Comparison of ENCODE assay signal across 18 cellular contexts in genomic region chr14:72559669-72560068, GRCh38.
A peak's percentile ranks its signal among the peaks of the same experiment; 100 is the strongest.
DNase-seq lines count a peak whose midpoint lies in the region; ATAC-seq and TF ChIP-seq lines count a peak whose summit lies in the region.
"Had no signal": no experiment of that assay in that cellular context is flagged by ENCODE, and none has a peak within 500 bp of the region (broad histone marks: within the 10 kb centered on the region; RNA-seq: fewer than 3 reads in every experiment).

No MANE protein-coding gene starts in this region.

- in situ Hi-C loops in ACHN (cut with HindIII; ENCODE audit: low pct_ligation_motif_present, low pct_unique_long_range_greater_than_20kb, low sequenced_read_pairs), result no loop called here

- no peak for ATAC-seq in activated CD4-positive, CD25-positive, alpha-beta regulatory T cell treated with anti-CD3 and anti-CD28 coated beads, Interleukin-2, amount 50 U/mL, for 24 hours
- ATAC-seq: CD8-positive, alpha-beta T cell; left colon; mucosa of descending colon had no signal

- no peaks in the 10 kb centered on the region for H3K9me3 Mint-ChIP-seq in MCF 10A (ENCODE audit: unreplicated experiment)
- H3K9me3 Mint-ChIP-seq in activated CD4-positive, alpha-beta memory T cell treated with anti-CD3 and anti-CD28 coated beads, Interleukin-2, amount 10 ng/mL, durations not matched to agents 7 days and 5 days, result no peaks in the 10 kb centered on the region
- H3K9me3 Mint-ChIP-seq: CD8-positive, alpha-beta T cell had no signal

- no peaks in the 10 kb centered on the region for H3K36me3 ChIP-seq in HEK293 (ENCODE audit: control insufficient read depth in 2 of 2, insufficient read depth in 1 of 2, low read length in 2 of 2)
- H3K36me3 ChIP-seq: sigmoid colon had no signal

- H3K9me3 ChIP-seq in AG04450 (ENCODE audit: control insufficient read depth, insufficient read depth, low read length) (no peaks in the 10 kb centered on the region; the same call in 1 of the 2 replicates), HEK293 (ENCODE audit: control insufficient read depth, insufficient read depth, low read depth, low read length) (no peaks in the 10 kb centered on the region)
- H3K9me3 ChIP-seq: mucosa of descending colon, sigmoid colon had no signal

- H3K27ac ChIP-seq in AG04450 (ENCODE audit: low read depth, low read length) (peak overlapping the region; percentile 47), HEK293 (ENCODE audit: extremely low read depth, low read depth, low read length) (no peak overlapping the region)

- no peaks in the 10 kb centered on the region for H3K4me1 ChIP-seq in HEK293 (ENCODE audit: control insufficient read depth, insufficient read depth, low read length)
- H3K4me1 ChIP-seq: sigmoid colon had no signal

- CTCF ChIA-PET in AG04450 (lab: Charles Lee), result no interaction called here
- CTCF ChIA-PET in HEK293 (lab: Yijun Ruan, JAX), result interaction anchor here (0.7 kb wide), 1 partner anchor 1395 kb away, joined by 3 read pairs; no protein-coding TSS in a partner anchor
- CTCF ChIA-PET in MCF 10A (lab: Yijun Ruan, JAX), result interaction anchor here (0.9 kb wide), 1 partner anchor 45 kb away, joined by 3 read pairs; no protein-coding TSS in a partner anchor
- CTCF ChIA-PET in activated CD4-positive, alpha-beta memory T cell treated with anti-CD3 and anti-CD28 coated beads, Interleukin-2, amount 10 ng/mL, durations not matched to agents 7 days and 5 days (lab: Charles Lee), result no interaction called here

- POLR2A ChIA-PET in AG04450 (lab: Yijun Ruan, JAX), result interaction anchor here (1.2 kb wide), 1 partner anchor 49 kb away, joined by 3 read pairs; no protein-coding TSS in a partner anchor
- POLR2A ChIA-PET in HEK293 (lab: Yijun Ruan, JAX), result no interaction called here
- POLR2A ChIA-PET in MCF 10A (lab: Yijun Ruan, JAX), result interaction anchor here (0.8 to 1.9 kb wide), 8 partner anchors 10 to 366 kb away, joined by 3 to 8 read pairs (median 5); partner anchors contain the start of genes DCAF4 and DPF3
- POLR2A ChIA-PET in activated CD4-positive, alpha-beta memory T cell treated with anti-CD3 and anti-CD28 coated beads, Interleukin-2, amount 10 ng/mL, durations not matched to agents 7 days and 5 days (lab: Charles Lee), result interaction anchor here (1.0 kb wide), 1 partner anchor 24 kb away, joined by 4 read pairs; no protein-coding TSS in a partner anchor

- H3K4me1 Mint-ChIP-seq in MCF 10A (ENCODE audit: insufficient read depth, unreplicated experiment), result peaks cover 19% of the 10 kb centered on the region
- H3K4me1 Mint-ChIP-seq in activated CD4-positive, alpha-beta memory T cell treated with anti-CD3 and anti-CD28 coated beads, Interleukin-2, amount 10 ng/mL, durations not matched to agents 7 days and 5 days, result peaks cover 12% of the 10 kb centered on the region

- no peak for DNase-seq in AG04450 (ENCODE audit: low read depth, low spot score)
- DNase-seq in MCF 10A (ENCODE audit: unreplicated experiment), result peak; percentile 40
- peak; percentile 6 for DNase-seq in medulla oblongata (ENCODE audit: extremely low spot score)
- DNase-seq in NCI-H2227 (lab: John Stamatoyannopoulos, UW; ENCODE audit: unreplicated experiment), result no peak
- no peak for DNase-seq in activated CD4-positive, alpha-beta memory T cell treated with anti-CD3 and anti-CD28 coated beads, Interleukin-2, amount 10 ng/mL, durations not matched to agents 7 days and 5 days
- no peak for DNase-seq in ACHN
- DNase-seq: activated CD4-positive, alpha-beta T cell treated with anti-CD3 and anti-CD28 coated beads, Interleukin-2, amount 50 U/mL, for 1 hour; activated gamma-delta T cell; amniotic stem cell; CD8-positive, alpha-beta T cell; DMS79 treated with DMSO at 0.1 percent for 48 hours; left colon; mucosa of descending colon; NCI-H345; RPMI8226; sigmoid colon had no signal

- TF ChIP-seq CTCF in AG04450 (IDR thresholded peaks at IDR 0.05; ENCODE audit: low read depth, low read length), result no peak
- TF ChIP-seq CTCF in HEK293 (tag by site-specific recombination; IDR thresholded peaks at IDR 0.05), result no peak
- TF ChIP-seq CTCF in MCF 10A (IDR thresholded peaks at IDR 0.05; ENCODE audit: unreplicated experiment), result no peak

- intact Hi-C loops in MCF 10A (cut with micrococcal nuclease), result no loop called here

- H3K27me3 Mint-ChIP-seq in MCF 10A (ENCODE audit: insufficient read depth, unreplicated experiment), result no peaks in the 10 kb centered on the region
- H3K27me3 Mint-ChIP-seq in activated CD4-positive, alpha-beta memory T cell treated with anti-CD3 and anti-CD28 coated beads, Interleukin-2, amount 10 ng/mL, durations not matched to agents 7 days and 5 days, result peaks cover 38% of the 10 kb centered on the region

- peak overlapping the region; percentile 54 for H3K4me3 Mint-ChIP-seq in MCF 10A (ENCODE audit: unreplicated experiment)
- no peak overlapping the region for H3K4me3 Mint-ChIP-seq in activated CD4-positive, alpha-beta memory T cell treated with anti-CD3 and anti-CD28 coated beads, Interleukin-2, amount 10 ng/mL, durations not matched to agents 7 days and 5 days
- H3K4me3 Mint-ChIP-seq: CD8-positive, alpha-beta T cell had no signal

- H3K27ac Mint-ChIP-seq in MCF 10A (ENCODE audit: low read depth, unreplicated experiment), result peak overlapping the region; percentile 6
- H3K27ac Mint-ChIP-seq in activated CD4-positive, alpha-beta memory T cell treated with anti-CD3 and anti-CD28 coated beads, Interleukin-2, amount 10 ng/mL, durations not matched to agents 7 days and 5 days, result no peak overlapping the region
- H3K27ac Mint-ChIP-seq: CD8-positive, alpha-beta T cell had no signal

- H3K27me3 ChIP-seq in AG04450 (ENCODE audit: control insufficient read depth, insufficient read depth, low read length), result no peaks in the 10 kb centered on the region
- H3K27me3 ChIP-seq: sigmoid colon had no signal

- BruUV-seq in MCF 10A (replicated peaks; lab: Mats Ljungman, UMichigan), result no TSS peak

- H3K4me3 ChIP-seq in AG04450 (ENCODE audit: low read depth, low read length) (no peak overlapping the region), HEK293 (ENCODE audit: low read depth, low read length) (no peak overlapping the region)
- H3K4me3 ChIP-seq: mucosa of descending colon, sigmoid colon had no signal

- no peaks in the 10 kb centered on the region for H3K36me3 Mint-ChIP-seq in MCF 10A (ENCODE audit: insufficient read depth, unreplicated experiment)
- no peaks in the 10 kb centered on the region for H3K36me3 Mint-ChIP-seq in activated CD4-positive, alpha-beta memory T cell treated with anti-CD3 and anti-CD28 coated beads, Interleukin-2, amount 10 ng/mL, durations not matched to agents 7 days and 5 days (ENCODE audit: low read depth)
- H3K36me3 Mint-ChIP-seq: CD8-positive, alpha-beta T cell had no signal

TF ChIP-seq in HEK293, 187 proteins besides CTCF, POLR2A, EP300 and RAD21:
- TF ChIP-seq MZF1 (tag by site-specific recombination; IDR thresholded peaks at IDR 0.05; ENCODE audit: borderline replicate concordance) (no peak), PRDM10 (tag by site-specific recombination; IDR thresholded peaks at IDR 0.05) (peak; percentile 78)

Comparison
In these comparisons a context has a peak if more than half of its experiments do, and no peak if none do; other contexts are left out.
1. DNase-seq: peak in MCF 10A (single experiment) and medulla oblongata (single experiment); none in AG04450 (single experiment), NCI-H2227 (single experiment), activated CD4-positive, alpha-beta memory T cell treated with anti-CD3 and anti-CD28 coated beads, Interleukin-2, amount 10 ng/mL, durations not matched to agents 7 days and 5 days (single experiment) and ACHN (single experiment).
2. CTCF ChIA-PET loops: an anchor here in HEK293 (0.7 kb wide) and MCF 10A (0.9 kb wide); none called in AG04450 and activated CD4-positive, alpha-beta memory T cell treated with anti-CD3 and anti-CD28 coated beads, Interleukin-2, amount 10 ng/mL, durations not matched to agents 7 days and 5 days.